Comparison of ENCODE assay signal across 1 cellular context in genomic region chr16:72859581-72859980, GRCh38.
TF ChIP-seq lines count a peak whose summit lies in the region.

No MANE protein-coding gene starts in this region.

TF ChIP-seq in SK-N-SH treated with all-trans-retinoic acid at 6 μM for 48 hours, 23 proteins besides CTCF, POLR2A, EP300 and RAD21 (continued from another document):
- no peak for TF ChIP-seq PATZ1 (CRISPR knock-in tag; IDR thresholded peaks at IDR 0.05; ENCODE audit: borderline replicate concordance)
- TF ChIP-seq ZNF8 (CRISPR knock-in tag; IDR thresholded peaks at IDR 0.05): no peak
- TF ChIP-seq CSRNP3 (CRISPR knock-in tag; IDR thresholded peaks at IDR 0.05): no peak
TF ChIP-seq in SK-N-SH treated with all-trans-retinoic acid at 6 μM for 48 hours: peak in this region for 0.
